5 cellular contexts compared by ENCODE assay signal in the genomic region with DNA sequence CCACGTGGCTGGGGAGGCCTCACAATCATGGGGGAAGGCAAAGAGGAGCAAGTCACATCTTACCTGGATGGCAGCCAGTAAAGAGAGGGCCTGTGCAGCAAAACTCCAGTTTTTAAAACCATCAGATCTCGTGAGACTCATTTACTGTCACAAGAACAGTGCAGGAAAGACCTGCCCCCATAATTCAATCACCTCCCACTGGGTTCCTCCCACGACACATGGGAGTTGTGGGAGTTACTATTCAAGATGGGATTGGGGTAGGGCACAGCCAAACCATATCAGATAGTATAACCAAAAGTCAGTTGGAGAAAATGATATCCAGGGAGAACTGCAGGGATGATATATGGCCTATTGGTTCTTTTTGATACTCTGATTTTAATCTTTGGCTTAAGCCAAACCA.
"Had no signal": no experiment of that assay in that cellular context is flagged by ENCODE, and none has a peak within 500 bp of the region (broad histone marks: within the 10 kb centered on the region; RNA-seq: fewer than 3 reads in every experiment).

No MANE protein-coding gene starts in this region.

- H3K36me3 ChIP-seq: HAP-1 had no signal

- H3K4me3 ChIP-seq: GM23338, HAP-1, K562 had no signal

- H3K9me3 ChIP-seq: HAP-1 had no signal

- DNase-seq: IMR-90 had no signal

- H3K27ac ChIP-seq: KMS-11 had no signal

- H3K4me1 ChIP-seq: HAP-1 had no signal
